ENCODE assay signal across 1 cellular context in genomic region chr16:87543436-87544191, GRCh38.
TF ChIP-seq lines count a peak whose summit lies in the region.

No MANE protein-coding gene starts in this region.

TF ChIP-seq in SK-N-SH treated with all-trans-retinoic acid at 6 μM for 48 hours, 23 proteins besides CTCF, POLR2A, EP300 and RAD21 (continued from another document):
- no peak for TF ChIP-seq PATZ1 (CRISPR knock-in tag; IDR thresholded peaks at IDR 0.05; ENCODE audit: borderline replicate concordance)
- TF ChIP-seq TOX (CRISPR knock-in tag; IDR thresholded peaks at IDR 0.05; ENCODE audit: borderline replicate concordance): no peak
- TF ChIP-seq CREB5 (CRISPR knock-in tag; IDR thresholded peaks at IDR 0.05; ENCODE audit: low read depth): no peak
- TF ChIP-seq OSR1 (CRISPR knock-in tag; IDR thresholded peaks at IDR 0.05): no peak
- no peak for TF ChIP-seq GLIS3 (CRISPR knock-in tag; IDR thresholded peaks at IDR 0.05)
- TF ChIP-seq ZNF565 (CRISPR knock-in tag; conservative IDR thresholded peaks at IDR 0.05; ENCODE audit: low read depth): no peak
- no peak for TF ChIP-seq TSHZ2 (CRISPR knock-in tag; IDR thresholded peaks at IDR 0.05)
- TF ChIP-seq PPARA (CRISPR knock-in tag; IDR thresholded peaks at IDR 0.05; ENCODE audit: borderline replicate concordance): no peak
- no peak for TF ChIP-seq ZFP3 (CRISPR knock-in tag; IDR thresholded peaks at IDR 0.05)
- no peak for TF ChIP-seq ISL1 (CRISPR knock-in tag; IDR thresholded peaks at IDR 0.05)
- TF ChIP-seq ARNTL (CRISPR knock-in tag; IDR thresholded peaks at IDR 0.05; ENCODE audit: borderline replicate concordance, low read depth): no peak
- no peak for TF ChIP-seq ESRRG (CRISPR knock-in tag; IDR thresholded peaks at IDR 0.05)
